In the genomic region with DNA sequence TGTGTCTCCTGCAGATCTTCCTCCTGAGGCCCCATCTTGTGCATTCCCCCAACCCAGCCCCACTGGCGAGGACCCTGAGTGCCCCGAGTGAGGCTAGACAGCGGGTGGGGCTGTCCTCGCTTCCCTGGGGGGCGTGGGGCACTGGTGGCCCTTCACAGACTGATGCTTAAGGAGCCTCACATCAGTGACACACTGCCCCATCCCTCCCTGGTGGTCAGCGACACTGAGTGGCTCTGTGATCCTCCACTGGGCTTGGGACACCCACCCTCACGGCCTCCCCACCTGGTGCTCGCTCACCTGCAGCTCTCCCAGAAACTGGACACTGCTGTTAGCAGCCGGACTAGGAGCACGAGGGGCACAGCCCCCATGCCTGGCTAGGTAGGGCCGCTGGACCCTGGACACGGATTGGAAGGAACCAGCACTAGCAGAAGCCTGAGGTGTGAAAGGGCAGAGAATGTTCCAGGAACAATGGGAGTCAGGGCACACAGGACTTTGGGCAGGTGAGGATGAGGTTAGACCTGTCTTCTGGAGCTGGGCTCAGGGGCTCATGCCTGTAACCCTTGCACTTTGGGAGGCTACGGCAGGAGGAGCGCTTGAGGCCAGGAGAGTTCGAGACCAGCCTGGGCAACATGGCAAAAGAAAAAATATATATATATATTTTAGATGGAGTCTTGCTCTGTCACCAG, we compare ENCODE assay signal across 1 cellular context.
TF ChIP-seq lines count a peak whose summit lies in the region.

No MANE protein-coding gene starts in this region.

TF ChIP-seq in K562, 482 proteins besides CTCF, POLR2A, EP300 and RAD21 (continued from another document):
- TF ChIP-seq, protein P1, sequence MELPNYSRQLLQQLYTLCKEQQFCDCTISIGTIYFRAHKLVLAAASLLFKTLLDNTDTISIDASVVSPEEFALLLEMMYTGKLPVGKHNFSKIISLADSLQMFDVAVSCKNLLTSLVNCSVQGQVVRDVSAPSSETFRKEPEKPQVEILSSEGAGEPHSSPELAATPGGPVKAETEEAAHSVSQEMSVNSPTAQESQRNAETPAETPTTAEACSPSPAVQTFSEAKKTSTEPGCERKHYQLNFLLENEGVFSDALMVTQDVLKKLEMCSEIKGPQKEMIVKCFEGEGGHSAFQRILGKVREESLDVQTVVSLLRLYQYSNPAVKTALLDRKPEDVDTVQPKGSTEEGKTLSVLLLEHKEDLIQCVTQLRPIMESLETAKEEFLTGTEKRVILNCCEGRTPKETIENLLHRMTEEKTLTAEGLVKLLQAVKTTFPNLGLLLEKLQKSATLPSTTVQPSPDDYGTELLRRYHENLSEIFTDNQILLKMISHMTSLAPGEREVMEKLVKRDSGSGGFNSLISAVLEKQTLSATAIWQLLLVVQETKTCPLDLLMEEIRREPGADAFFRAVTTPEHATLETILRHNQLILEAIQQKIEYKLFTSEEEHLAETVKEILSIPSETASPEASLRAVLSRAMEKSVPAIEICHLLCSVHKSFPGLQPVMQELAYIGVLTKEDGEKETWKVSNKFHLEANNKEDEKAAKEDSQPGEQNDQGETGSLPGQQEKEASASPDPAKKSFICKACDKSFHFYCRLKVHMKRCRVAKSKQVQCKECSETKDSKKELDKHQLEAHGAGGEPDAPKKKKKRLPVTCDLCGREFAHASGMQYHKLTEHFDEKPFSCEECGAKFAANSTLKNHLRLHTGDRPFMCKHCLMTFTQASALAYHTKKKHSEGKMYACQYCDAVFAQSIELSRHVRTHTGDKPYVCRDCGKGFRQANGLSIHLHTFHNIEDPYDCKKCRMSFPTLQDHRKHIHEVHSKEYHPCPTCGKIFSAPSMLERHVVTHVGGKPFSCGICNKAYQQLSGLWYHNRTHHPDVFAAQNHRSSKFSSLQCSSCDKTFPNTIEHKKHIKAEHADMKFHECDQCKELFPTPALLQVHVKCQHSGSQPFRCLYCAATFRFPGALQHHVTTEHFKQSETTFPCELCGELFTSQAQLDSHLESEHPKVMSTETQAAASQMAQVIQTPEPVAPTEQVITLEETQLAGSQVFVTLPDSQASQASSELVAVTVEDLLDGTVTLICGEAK (IDR thresholded peaks at IDR 0.05) = no peak
- TF ChIP-seq, protein P1 (CRISPR knock-in tag; IDR thresholded peaks at IDR 0.05) = peak; percentile 51
- TF ChIP-seq MYNN (IDR thresholded peaks at IDR 0.05) (no peak), MYNN (CRISPR knock-in tag; IDR thresholded peaks at IDR 0.05) (0 out of 2 replicates have a peak, but pooled peaks have one; percentile 9), KDM2B (CRISPR knock-in tag; IDR thresholded peaks at IDR 0.05) (no peak), CHD4 (IDR thresholded peaks at IDR 0.05; ENCODE audit: insufficient read depth, insufficient replicate concordance, low read depth, low read length, poor library complexity, severe bottlenecking) (no peak), NR2F6 (CRISPR knock-in tag; IDR thresholded peaks at IDR 0.05) (peak; percentile 59; the same call in 1 of the 2 replicates), HDGF (IDR thresholded peaks at IDR 0.05) (0 out of 2 replicates have a peak, but pooled peaks have one; percentile 42), POLR2G (IDR thresholded peaks at IDR 0.05; ENCODE audit: low read depth, low read length) (peak; percentile 79), POLR2AphosphoS2 (IDR thresholded peaks at IDR 0.05; ENCODE audit: low read length) (peak; percentile 70; the same call in 1 of the 2 replicates), SNRNP70 (optimal IDR thresholded peaks at IDR 0.05; ENCODE audit: low read depth, low read length) (no peak), NFIX (CRISPR knock-in tag; IDR thresholded peaks at IDR 0.05; ENCODE audit: low read depth) (no peak), POLR2AphosphoS5 (IDR thresholded peaks at IDR 0.05; ENCODE audit: control insufficient read depth, insufficient read depth, low read depth, low read length) (peak; percentile 23; the same call in 1 of the 2 replicates), SMARCB1 (IDR thresholded peaks at IDR 0.05; ENCODE audit: insufficient read length, low read depth) (no peak), SMARCE1 (IDR thresholded peaks at IDR 0.05) (no peak)
- TF ChIP-seq, protein P2, sequence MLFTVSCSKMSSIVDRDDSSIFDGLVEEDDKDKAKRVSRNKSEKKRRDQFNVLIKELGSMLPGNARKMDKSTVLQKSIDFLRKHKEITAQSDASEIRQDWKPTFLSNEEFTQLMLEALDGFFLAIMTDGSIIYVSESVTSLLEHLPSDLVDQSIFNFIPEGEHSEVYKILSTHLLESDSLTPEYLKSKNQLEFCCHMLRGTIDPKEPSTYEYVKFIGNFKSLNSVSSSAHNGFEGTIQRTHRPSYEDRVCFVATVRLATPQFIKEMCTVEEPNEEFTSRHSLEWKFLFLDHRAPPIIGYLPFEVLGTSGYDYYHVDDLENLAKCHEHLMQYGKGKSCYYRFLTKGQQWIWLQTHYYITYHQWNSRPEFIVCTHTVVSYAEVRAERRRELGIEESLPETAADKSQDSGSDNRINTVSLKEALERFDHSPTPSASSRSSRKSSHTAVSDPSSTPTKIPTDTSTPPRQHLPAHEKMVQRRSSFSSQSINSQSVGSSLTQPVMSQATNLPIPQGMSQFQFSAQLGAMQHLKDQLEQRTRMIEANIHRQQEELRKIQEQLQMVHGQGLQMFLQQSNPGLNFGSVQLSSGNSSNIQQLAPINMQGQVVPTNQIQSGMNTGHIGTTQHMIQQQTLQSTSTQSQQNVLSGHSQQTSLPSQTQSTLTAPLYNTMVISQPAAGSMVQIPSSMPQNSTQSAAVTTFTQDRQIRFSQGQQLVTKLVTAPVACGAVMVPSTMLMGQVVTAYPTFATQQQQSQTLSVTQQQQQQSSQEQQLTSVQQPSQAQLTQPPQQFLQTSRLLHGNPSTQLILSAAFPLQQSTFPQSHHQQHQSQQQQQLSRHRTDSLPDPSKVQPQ (CRISPR knock-in tag; IDR thresholded peaks at IDR 0.05; ENCODE audit: borderline replicate concordance) = no peak
- TF ChIP-seq, protein P3, sequence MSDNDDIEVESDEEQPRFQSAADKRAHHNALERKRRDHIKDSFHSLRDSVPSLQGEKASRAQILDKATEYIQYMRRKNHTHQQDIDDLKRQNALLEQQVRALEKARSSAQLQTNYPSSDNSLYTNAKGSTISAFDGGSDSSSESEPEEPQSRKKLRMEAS (CRISPR knock-in tag; IDR thresholded peaks at IDR 0.05) = no peak
- TF ChIP-seq, protein P4, sequence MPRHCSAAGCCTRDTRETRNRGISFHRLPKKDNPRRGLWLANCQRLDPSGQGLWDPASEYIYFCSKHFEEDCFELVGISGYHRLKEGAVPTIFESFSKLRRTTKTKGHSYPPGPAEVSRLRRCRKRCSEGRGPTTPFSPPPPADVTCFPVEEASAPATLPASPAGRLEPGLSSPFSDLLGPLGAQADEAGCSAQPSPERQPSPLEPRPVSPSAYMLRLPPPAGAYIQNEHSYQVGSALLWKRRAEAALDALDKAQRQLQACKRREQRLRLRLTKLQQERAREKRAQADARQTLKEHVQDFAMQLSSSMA (CRISPR knock-in tag; IDR thresholded peaks at IDR 0.05) = 0 out of 2 replicates have a peak, but pooled peaks have one; percentile 49
- TF ChIP-seq, protein P5, sequence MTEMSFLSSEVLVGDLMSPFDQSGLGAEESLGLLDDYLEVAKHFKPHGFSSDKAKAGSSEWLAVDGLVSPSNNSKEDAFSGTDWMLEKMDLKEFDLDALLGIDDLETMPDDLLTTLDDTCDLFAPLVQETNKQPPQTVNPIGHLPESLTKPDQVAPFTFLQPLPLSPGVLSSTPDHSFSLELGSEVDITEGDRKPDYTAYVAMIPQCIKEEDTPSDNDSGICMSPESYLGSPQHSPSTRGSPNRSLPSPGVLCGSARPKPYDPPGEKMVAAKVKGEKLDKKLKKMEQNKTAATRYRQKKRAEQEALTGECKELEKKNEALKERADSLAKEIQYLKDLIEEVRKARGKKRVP (CRISPR knock-in tag; IDR thresholded peaks at IDR 0.05) = 0 out of 2 replicates have a peak, but pooled peaks have one; percentile 11
- TF ChIP-seq, protein P6, sequence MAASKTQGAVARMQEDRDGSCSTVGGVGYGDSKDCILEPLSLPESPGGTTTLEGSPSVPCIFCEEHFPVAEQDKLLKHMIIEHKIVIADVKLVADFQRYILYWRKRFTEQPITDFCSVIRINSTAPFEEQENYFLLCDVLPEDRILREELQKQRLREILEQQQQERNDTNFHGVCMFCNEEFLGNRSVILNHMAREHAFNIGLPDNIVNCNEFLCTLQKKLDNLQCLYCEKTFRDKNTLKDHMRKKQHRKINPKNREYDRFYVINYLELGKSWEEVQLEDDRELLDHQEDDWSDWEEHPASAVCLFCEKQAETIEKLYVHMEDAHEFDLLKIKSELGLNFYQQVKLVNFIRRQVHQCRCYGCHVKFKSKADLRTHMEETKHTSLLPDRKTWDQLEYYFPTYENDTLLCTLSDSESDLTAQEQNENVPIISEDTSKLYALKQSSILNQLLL (CRISPR knock-in tag; IDR thresholded peaks at IDR 0.05; ENCODE audit: borderline replicate concordance) = 0 out of 2 replicates have a peak, but pooled peaks have one; percentile 39
- TF ChIP-seq, protein P7, sequence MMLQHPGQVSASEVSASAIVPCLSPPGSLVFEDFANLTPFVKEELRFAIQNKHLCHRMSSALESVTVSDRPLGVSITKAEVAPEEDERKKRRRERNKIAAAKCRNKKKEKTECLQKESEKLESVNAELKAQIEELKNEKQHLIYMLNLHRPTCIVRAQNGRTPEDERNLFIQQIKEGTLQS (IDR thresholded peaks at IDR 0.05) = no peak
- TF ChIP-seq, protein P7 (CRISPR knock-in tag; conservative IDR thresholded peaks at IDR 0.05) = 0 out of 2 replicates have a peak, but pooled peaks have one; percentile 19
TF ChIP-seq in K562: peak in this region for 18.
